1 cellular context compared by ENCODE assay signal in the genomic region with DNA sequence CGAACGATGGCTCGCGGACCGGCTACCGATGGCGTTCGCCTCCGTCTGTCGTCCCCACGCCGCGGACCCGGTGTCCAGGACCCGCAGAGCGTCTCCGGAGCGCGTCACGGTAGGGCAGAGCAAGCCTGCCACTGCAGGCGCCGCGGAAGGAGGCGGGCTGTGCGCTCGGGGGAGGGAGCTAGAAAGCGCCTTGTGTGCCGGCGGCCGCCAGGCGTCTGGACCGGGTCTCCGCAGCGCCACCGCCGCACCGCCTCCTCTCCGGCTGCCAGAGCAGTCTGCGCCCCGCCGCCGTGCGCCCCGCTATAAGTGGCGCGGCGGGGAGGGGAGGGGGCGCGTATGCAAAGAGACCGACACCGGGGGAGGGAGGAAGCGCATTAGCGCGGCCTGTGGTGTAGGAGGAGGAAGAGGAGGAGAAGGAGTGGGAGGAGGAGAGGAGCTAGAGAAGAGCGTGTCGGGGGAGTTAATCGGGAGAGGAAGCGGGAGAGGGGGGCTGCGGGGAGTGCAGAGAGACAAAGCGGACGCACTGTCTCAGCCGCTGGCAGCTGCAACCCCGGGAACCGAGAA.
TF ChIP-seq lines count a peak whose summit lies in the region.

A gene with protein sequence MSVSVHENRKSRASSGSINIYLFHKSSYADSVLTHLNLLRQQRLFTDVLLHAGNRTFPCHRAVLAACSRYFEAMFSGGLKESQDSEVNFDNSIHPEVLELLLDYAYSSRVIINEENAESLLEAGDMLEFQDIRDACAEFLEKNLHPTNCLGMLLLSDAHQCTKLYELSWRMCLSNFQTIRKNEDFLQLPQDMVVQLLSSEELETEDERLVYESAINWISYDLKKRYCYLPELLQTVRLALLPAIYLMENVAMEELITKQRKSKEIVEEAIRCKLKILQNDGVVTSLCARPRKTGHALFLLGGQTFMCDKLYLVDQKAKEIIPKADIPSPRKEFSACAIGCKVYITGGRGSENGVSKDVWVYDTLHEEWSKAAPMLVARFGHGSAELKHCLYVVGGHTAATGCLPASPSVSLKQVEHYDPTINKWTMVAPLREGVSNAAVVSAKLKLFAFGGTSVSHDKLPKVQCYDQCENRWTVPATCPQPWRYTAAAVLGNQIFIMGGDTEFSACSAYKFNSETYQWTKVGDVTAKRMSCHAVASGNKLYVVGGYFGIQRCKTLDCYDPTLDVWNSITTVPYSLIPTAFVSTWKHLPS (minus strand): TSS at position 279 of the 564 bp plus-strand sequence. CDS start 4,243 bp downstream, outside the sequence.

TF ChIP-seq in HEK293, 187 proteins besides CTCF, POLR2A, EP300 and RAD21 (continued from another document and continues in another):
- TF ChIP-seq KLF9 (tag by site-specific recombination; IDR thresholded peaks at IDR 0.05; ENCODE audit: low read depth), result peak; percentile 63; the same call in 1 of the 2 replicates
- no peak for TF ChIP-seq ZNF704 (tag by site-specific recombination; IDR thresholded peaks at IDR 0.05)
- 0 out of 2 replicates have a peak, but pooled peaks have one; percentile 17 for TF ChIP-seq ZBTB7A (tag by site-specific recombination; IDR thresholded peaks at IDR 0.05; ENCODE audit: low read depth)
- TF ChIP-seq ZSCAN4 (tag by site-specific recombination; IDR thresholded peaks at IDR 0.05), result peak; percentile 15
- TF ChIP-seq ZBTB44 (tag by site-specific recombination; IDR thresholded peaks at IDR 0.05), result 0 out of 2 replicates have a peak, but pooled peaks have one; percentile 23
- TF ChIP-seq GLIS1 (tag by site-specific recombination; IDR thresholded peaks at IDR 0.05), result peak; percentile 59; the same call in 1 of the 2 replicates
- TF ChIP-seq ZNF792 (tag by site-specific recombination; IDR thresholded peaks at IDR 0.05), result no peak
- TF ChIP-seq HOXA7 (CRISPR knock-in tag; IDR thresholded peaks at IDR 0.05; ENCODE audit: borderline replicate concordance), result no peak
- no peak for TF ChIP-seq ZSCAN16 (tag by site-specific recombination; IDR thresholded peaks at IDR 0.05)
- no peak for TF ChIP-seq ZNF473 (tag by site-specific recombination; IDR thresholded peaks at IDR 0.05)
- peak; percentile 4; the same call in 1 of the 2 replicates for TF ChIP-seq ZXDB (tag by site-specific recombination; IDR thresholded peaks at IDR 0.05)
- no peak for TF ChIP-seq ZNF174 (tag by site-specific recombination; IDR thresholded peaks at IDR 0.05)
- TF ChIP-seq ZNF585B (tag by site-specific recombination; IDR thresholded peaks at IDR 0.05), result no peak
- TF ChIP-seq ZNF837 (tag by site-specific recombination; IDR thresholded peaks at IDR 0.05), result no peak
- no peak for TF ChIP-seq ZNF624 (tag by site-specific recombination; IDR thresholded peaks at IDR 0.05)
- peak; percentile 91 for TF ChIP-seq ZNF660 (tag by site-specific recombination; IDR thresholded peaks at IDR 0.05)
- TF ChIP-seq ZNF140 (tag by site-specific recombination; IDR thresholded peaks at IDR 0.05), result no peak
- TF ChIP-seq ZNF596 (tag by site-specific recombination; IDR thresholded peaks at IDR 0.05), result no peak; the same call in 1 of the 2 replicates
- TF ChIP-seq PRDM1 (tag by site-specific recombination; IDR thresholded peaks at IDR 0.05), result no peak
- no peak for TF ChIP-seq ZNF311 (tag by site-specific recombination; IDR thresholded peaks at IDR 0.05; ENCODE audit: borderline replicate concordance)
- TF ChIP-seq KLF8 (tag by site-specific recombination; IDR thresholded peaks at IDR 0.05), result peak; percentile 72
- no peak for TF ChIP-seq ZNF623 (tag by site-specific recombination; IDR thresholded peaks at IDR 0.05)
- TF ChIP-seq, protein P1, sequence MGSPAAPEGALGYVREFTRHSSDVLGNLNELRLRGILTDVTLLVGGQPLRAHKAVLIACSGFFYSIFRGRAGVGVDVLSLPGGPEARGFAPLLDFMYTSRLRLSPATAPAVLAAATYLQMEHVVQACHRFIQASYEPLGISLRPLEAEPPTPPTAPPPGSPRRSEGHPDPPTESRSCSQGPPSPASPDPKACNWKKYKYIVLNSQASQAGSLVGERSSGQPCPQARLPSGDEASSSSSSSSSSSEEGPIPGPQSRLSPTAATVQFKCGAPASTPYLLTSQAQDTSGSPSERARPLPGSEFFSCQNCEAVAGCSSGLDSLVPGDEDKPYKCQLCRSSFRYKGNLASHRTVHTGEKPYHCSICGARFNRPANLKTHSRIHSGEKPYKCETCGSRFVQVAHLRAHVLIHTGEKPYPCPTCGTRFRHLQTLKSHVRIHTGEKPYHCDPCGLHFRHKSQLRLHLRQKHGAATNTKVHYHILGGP (tag by site-specific recombination; IDR thresholded peaks at IDR 0.05), result no peak
- no peak for TF ChIP-seq ZNF621 (tag by site-specific recombination; IDR thresholded peaks at IDR 0.05)
- no peak for TF ChIP-seq ZNF776 (tag by site-specific recombination; IDR thresholded peaks at IDR 0.05; ENCODE audit: borderline replicate concordance)
- no peak for TF ChIP-seq ZNF549 (tag by site-specific recombination; IDR thresholded peaks at IDR 0.05)
- no peak for TF ChIP-seq ZNF701 (tag by site-specific recombination; IDR thresholded peaks at IDR 0.05)
- no peak for TF ChIP-seq ZNF169 (tag by site-specific recombination; IDR thresholded peaks at IDR 0.05)
- no peak for TF ChIP-seq ZBTB21 (tag by site-specific recombination; IDR thresholded peaks at IDR 0.05)
- TF ChIP-seq ZNF23 (tag by site-specific recombination; IDR thresholded peaks at IDR 0.05; ENCODE audit: borderline replicate concordance), result no peak
- peak; percentile 97 for TF ChIP-seq ZBTB10 (tag by site-specific recombination; IDR thresholded peaks at IDR 0.05)
- TF ChIP-seq ZBTB17 (tag by site-specific recombination; IDR thresholded peaks at IDR 0.05), result peak; percentile 93
- peak; percentile 73 for TF ChIP-seq ZNF366 (tag by site-specific recombination; conservative IDR thresholded peaks at IDR 0.05)
- no peak for TF ChIP-seq ZNF530 (tag by site-specific recombination; IDR thresholded peaks at IDR 0.05; ENCODE audit: low read depth)
- TF ChIP-seq, protein P2, sequence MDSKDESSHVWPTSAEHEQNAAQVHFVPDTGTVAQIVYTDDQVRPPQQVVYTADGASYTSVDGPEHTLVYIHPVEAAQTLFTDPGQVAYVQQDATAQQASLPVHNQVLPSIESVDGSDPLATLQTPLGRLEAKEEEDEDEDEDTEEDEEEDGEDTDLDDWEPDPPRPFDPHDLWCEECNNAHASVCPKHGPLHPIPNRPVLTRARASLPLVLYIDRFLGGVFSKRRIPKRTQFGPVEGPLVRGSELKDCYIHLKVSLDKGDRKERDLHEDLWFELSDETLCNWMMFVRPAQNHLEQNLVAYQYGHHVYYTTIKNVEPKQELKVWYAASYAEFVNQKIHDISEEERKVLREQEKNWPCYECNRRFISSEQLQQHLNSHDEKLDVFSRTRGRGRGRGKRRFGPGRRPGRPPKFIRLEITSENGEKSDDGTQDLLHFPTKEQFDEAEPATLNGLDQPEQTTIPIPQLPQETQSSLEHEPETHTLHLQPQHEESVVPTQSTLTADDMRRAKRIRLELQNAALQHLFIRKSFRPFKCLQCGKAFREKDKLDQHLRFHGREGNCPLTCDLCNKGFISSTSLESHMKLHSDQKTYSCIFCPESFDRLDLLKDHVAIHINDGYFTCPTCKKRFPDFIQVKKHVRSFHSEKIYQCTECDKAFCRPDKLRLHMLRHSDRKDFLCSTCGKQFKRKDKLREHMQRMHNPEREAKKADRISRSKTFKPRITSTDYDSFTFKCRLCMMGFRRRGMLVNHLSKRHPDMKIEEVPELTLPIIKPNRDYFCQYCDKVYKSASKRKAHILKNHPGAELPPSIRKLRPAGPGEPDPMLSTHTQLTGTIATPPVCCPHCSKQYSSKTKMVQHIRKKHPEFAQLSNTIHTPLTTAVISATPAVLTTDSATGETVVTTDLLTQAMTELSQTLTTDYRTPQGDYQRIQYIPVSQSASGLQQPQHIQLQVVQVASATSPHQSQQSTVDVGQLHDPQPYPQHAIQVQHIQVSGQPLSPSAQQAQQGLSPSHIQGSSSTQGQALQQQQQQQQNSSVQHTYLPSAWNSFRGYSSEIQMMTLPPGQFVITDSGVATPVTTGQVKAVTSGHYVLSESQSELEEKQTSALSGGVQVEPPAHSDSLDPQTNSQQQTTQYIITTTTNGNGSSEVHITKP (tag by site-specific recombination; IDR thresholded peaks at IDR 0.05), result peak; percentile 86
- peak; percentile 63; the same call in 1 of the 2 replicates for TF ChIP-seq ZNF324 (tag by site-specific recombination; IDR thresholded peaks at IDR 0.05)
- TF ChIP-seq ZNF146 (tag by site-specific recombination; IDR thresholded peaks at IDR 0.05), result no peak
- no peak for TF ChIP-seq ZNF707 (tag by site-specific recombination; IDR thresholded peaks at IDR 0.05)
- peak; percentile 28; the same call in 1 of the 2 replicates for TF ChIP-seq MZF1 (tag by site-specific recombination; IDR thresholded peaks at IDR 0.05; ENCODE audit: borderline replicate concordance)
- no peak for TF ChIP-seq ZNF548 (tag by site-specific recombination; IDR thresholded peaks at IDR 0.05)
- 0 out of 2 replicates have a peak, but pooled peaks have one; percentile 67 for TF ChIP-seq ZNF610 (tag by site-specific recombination; IDR thresholded peaks at IDR 0.05; ENCODE audit: borderline replicate concordance)
- TF ChIP-seq ZNF350 (tag by site-specific recombination; IDR thresholded peaks at IDR 0.05), result no peak
- peak; percentile 29; the same call in 1 of the 2 replicates for TF ChIP-seq KLF1 (tag by site-specific recombination; IDR thresholded peaks at IDR 0.05)
- TF ChIP-seq IKZF3 (tag by site-specific recombination; IDR thresholded peaks at IDR 0.05), result peak; percentile 85
- TF ChIP-seq ZNF747 (tag by site-specific recombination; IDR thresholded peaks at IDR 0.05), result no peak
- TF ChIP-seq KLF16 (tag by site-specific recombination; IDR thresholded peaks at IDR 0.05), result peak; percentile 41; the same call in 1 of the 2 replicates
- TF ChIP-seq HIC1 (tag by site-specific recombination; IDR thresholded peaks at IDR 0.05), result no peak
- TF ChIP-seq GLI4 (tag by site-specific recombination; IDR thresholded peaks at IDR 0.05), result 0 out of 2 replicates have a peak, but pooled peaks have one; percentile 18
- TF ChIP-seq ZNF2 (tag by site-specific recombination; IDR thresholded peaks at IDR 0.05), result peak; percentile 55; the same call in 1 of the 2 replicates
